9 cellular contexts compared by ENCODE assay signal in the genomic region with DNA sequence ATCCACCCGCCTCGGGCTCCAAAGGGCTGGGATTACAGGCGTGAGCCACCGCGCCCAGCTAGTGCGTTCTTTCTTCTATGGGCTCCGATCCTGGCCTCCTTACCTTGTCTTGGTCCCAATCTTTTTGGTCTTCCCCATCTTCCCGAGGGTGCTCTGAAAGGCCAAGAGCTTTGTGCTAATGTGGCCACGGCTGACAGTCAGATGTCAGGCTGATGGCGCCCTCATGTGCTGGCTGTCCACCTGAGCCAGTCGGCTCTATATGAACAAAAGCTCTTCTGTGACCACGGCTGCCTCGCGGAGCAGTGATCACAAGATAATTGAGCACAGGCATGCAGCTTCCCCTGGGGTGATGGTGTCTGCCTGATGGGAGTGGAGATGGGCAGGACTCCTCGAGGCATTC. TPM values are rescaled to one million over a fixed set of nuclear protein-coding genes. Genes with fewer than 3 reads are reported as not detected.
DNase-seq lines count a peak whose midpoint lies in the region; ATAC-seq and TF ChIP-seq lines count a peak whose summit lies in the region.
"Had no signal": no experiment of that assay in that cellular context is flagged by ENCODE, and none has a peak within 500 bp of the region (broad histone marks: within the 10 kb centered on the region; RNA-seq: fewer than 3 reads in every experiment).

No MANE protein-coding gene starts in this region.

- no peaks in the 10 kb centered on the region for H3K36me3 Mint-ChIP-seq in activated CD8-positive, alpha-beta memory T cell treated with anti-CD3 and anti-CD28 coated beads, Interleukin-2, amount 10 ng/mL, durations not matched to agents 7 days and 5 days
- no peaks in the 10 kb centered on the region for H3K36me3 Mint-ChIP-seq in natural killer cell treated with Interleukin-12 subunit alpha and Interleukin-12 subunit beta and Interleukin-15 and Interleukin-18, amount 100 ng/mL, for 72 hours

- no peak overlapping the region for H3K27ac Mint-ChIP-seq in activated CD8-positive, alpha-beta memory T cell treated with anti-CD3 and anti-CD28 coated beads, Interleukin-2, amount 10 ng/mL, durations not matched to agents 7 days and 5 days
- H3K27ac Mint-ChIP-seq in natural killer cell treated with Interleukin-12 subunit alpha and Interleukin-12 subunit beta and Interleukin-15 and Interleukin-18, amount 100 ng/mL, for 72 hours = no peak overlapping the region

- no peaks in the 10 kb centered on the region for H3K9me3 Mint-ChIP-seq in activated CD8-positive, alpha-beta memory T cell treated with anti-CD3 and anti-CD28 coated beads, Interleukin-2, amount 10 ng/mL, durations not matched to agents 7 days and 5 days (ENCODE audit: low read depth)
- no peaks in the 10 kb centered on the region for H3K9me3 Mint-ChIP-seq in natural killer cell treated with Interleukin-12 subunit alpha and Interleukin-12 subunit beta and Interleukin-15 and Interleukin-18, amount 100 ng/mL, for 72 hours

- H3K27me3 ChIP-seq in hepatocyte = no peaks in the 10 kb centered on the region

- no peaks in the 10 kb centered on the region for H3K9me2 ChIP-seq in hepatocyte (replicated peaks; ENCODE audit: insufficient read depth)

- CTCF ChIA-PET in activated CD8-positive, alpha-beta memory T cell treated with anti-CD3 and anti-CD28 coated beads, Interleukin-2, amount 10 ng/mL, durations not matched to agents 7 days and 5 days (lab: Charles Lee) = interaction anchor here (0.9 to 3.3 kb wide), 8 partner anchors 44 to 122 kb away, joined by 3 to 20 read pairs (median 4); no protein-coding TSS in a partner anchor

- peak; percentile 99 for DNase-seq in COLO829 (ENCODE audit: low spot score)
- peak; percentile 62 for DNase-seq in GM13977 (ENCODE audit: low spot score)
- peak; percentile 43 for DNase-seq in OCI-M1 (lab: John Stamatoyannopoulos, UW)
- DNase-seq in hepatocyte (ENCODE audit: low spot score) = peak; percentile 37
- DNase-seq in activated CD8-positive, alpha-beta memory T cell treated with anti-CD3 and anti-CD28 coated beads, Interleukin-2, amount 10 ng/mL, durations not matched to agents 7 days and 5 days = no peak
- DNase-seq in natural killer cell treated with Interleukin-12 subunit alpha and Interleukin-12 subunit beta and Interleukin-15 and Interleukin-18, amount 100 ng/mL, for 72 hours (ENCODE audit: low spot score) = no peak
- DNase-seq in NCI-H128 (lab: John Stamatoyannopoulos, UW; ENCODE audit: unreplicated experiment) = no peak

- no peaks in the 10 kb centered on the region for H3K36me3 ChIP-seq in hepatocyte (replicated peaks; ENCODE audit: insufficient read depth, low read depth)

- 60% methylated on average over 15 of the region's 15 CpGs for WGBS in hepatocyte (ENCODE audit: low lambda C conversion rate, missing lambda C conversion rate)

- H3K4me2 ChIP-seq in hepatocyte = no peak overlapping the region

- no peak overlapping the region for H3K4me3 ChIP-seq in hepatocyte
- H3K4me3 ChIP-seq: lung had no signal

- peaks cover 3% of the 10 kb centered on the region for H3K4me1 Mint-ChIP-seq in activated CD8-positive, alpha-beta memory T cell treated with anti-CD3 and anti-CD28 coated beads, Interleukin-2, amount 10 ng/mL, durations not matched to agents 7 days and 5 days
- no peaks in the 10 kb centered on the region for H3K4me1 Mint-ChIP-seq in natural killer cell treated with Interleukin-12 subunit alpha and Interleukin-12 subunit beta and Interleukin-15 and Interleukin-18, amount 100 ng/mL, for 72 hours (ENCODE audit: low read depth in 2 of 2)

- H3K4me1 ChIP-seq in hepatocyte (ENCODE audit: insufficient read depth) = no peaks in the 10 kb centered on the region

- H3K4me3 Mint-ChIP-seq in activated CD8-positive, alpha-beta memory T cell treated with anti-CD3 and anti-CD28 coated beads, Interleukin-2, amount 10 ng/mL, durations not matched to agents 7 days and 5 days = no peak overlapping the region
- no peak overlapping the region for H3K4me3 Mint-ChIP-seq in natural killer cell treated with Interleukin-12 subunit alpha and Interleukin-12 subunit beta and Interleukin-15 and Interleukin-18, amount 100 ng/mL, for 72 hours

- peaks cover 20% of the 10 kb centered on the region for H3K27me3 Mint-ChIP-seq in activated CD8-positive, alpha-beta memory T cell treated with anti-CD3 and anti-CD28 coated beads, Interleukin-2, amount 10 ng/mL, durations not matched to agents 7 days and 5 days
- peaks cover 6 to 9% of the 10 kb centered on the region in 2 donors for H3K27me3 Mint-ChIP-seq in natural killer cell treated with Interleukin-12 subunit alpha and Interleukin-12 subunit beta and Interleukin-15 and Interleukin-18, amount 100 ng/mL, for 72 hours

- no peaks in the 10 kb centered on the region for H4K20me1 ChIP-seq in hepatocyte (ENCODE audit: insufficient read depth, poor library complexity, severe bottlenecking)

- TF ChIP-seq CTCF in GM13977 (IDR thresholded peaks at IDR 0.05; ENCODE audit: extremely low read depth, insufficient read depth, missing control alignments) = peak; percentile 56
- peak; percentile 35 for TF ChIP-seq CTCF in hepatocyte (IDR thresholded peaks at IDR 0.05; ENCODE audit: poor library complexity)

- H3K79me2 ChIP-seq in hepatocyte = no peaks in the 10 kb centered on the region

- in situ Hi-C loops in GM13977 (cut with MboI; ENCODE audit: low pct_unique_long_range_greater_than_20kb, low sequenced_read_pairs, unreplicated experiment) = loop anchor here (25.0 kb wide), 1 partner anchor 248 kb away; no protein-coding TSS in a partner anchor

- no peaks in the 10 kb centered on the region for H3K9me3 ChIP-seq in hepatocyte (ENCODE audit: low read depth)

- no peak for ATAC-seq in activated CD8-positive, alpha-beta memory T cell treated with anti-CD3 and anti-CD28 coated beads, Interleukin-2, amount 10 ng/mL, durations not matched to agents 7 days and 5 days
- ATAC-seq in natural killer cell treated with Interleukin-12 subunit alpha and Interleukin-12 subunit beta and Interleukin-15 and Interleukin-18, amount 100 ng/mL, for 72 hours = no peak
- no peak for ATAC-seq in GM21529 (IDR thresholded peaks at IDR 0.05; ENCODE audit: unreplicated experiment)

- H3K27ac ChIP-seq in hepatocyte = no peak overlapping the region

- H2AFZ ChIP-seq in hepatocyte = no peak overlapping the region

RNA-seq across cellular contexts. Expression of gene AHCYL2, which starts 11.0 kb away (rescaled TPM):
- 16.7 and 20.0 TPM in 2 replicates for total RNA-seq in hepatocyte
- polyA plus RNA-seq in hepatocyte = 7.1 and 13.7 TPM in 2 replicates
- 10 to 100 TPM; 12.7 to 12.8 TPM for total RNA-seq in activated CD8-positive, alpha-beta memory T cell treated with anti-CD3 and anti-CD28 coated beads, Interleukin-2, amount 10 ng/mL, durations not matched to agents 7 days and 5 days
- total RNA-seq in natural killer cell treated with Interleukin-12 subunit alpha and Interleukin-12 subunit beta and Interleukin-15 and Interleukin-18, amount 100 ng/mL, for 72 hours = 10 to 100 TPM; 12.1 to 15.9 TPM

RNA-seq across cellular contexts. Expression of gene SMO, which starts 25.4 kb away (rescaled TPM):
- total RNA-seq in hepatocyte = 46.2 and 48.8 TPM in 2 replicates
- polyA plus RNA-seq in hepatocyte = 25.5 and 28.2 TPM in 2 replicates
- total RNA-seq in activated CD8-positive, alpha-beta memory T cell treated with anti-CD3 and anti-CD28 coated beads, Interleukin-2, amount 10 ng/mL, durations not matched to agents 7 days and 5 days = under 1 TPM in 1 of 2 experiments, not detected in 1; 0.07 TPM
- under 1 TPM; 0.39 to 0.69 TPM for total RNA-seq in natural killer cell treated with Interleukin-12 subunit alpha and Interleukin-12 subunit beta and Interleukin-15 and Interleukin-18, amount 100 ng/mL, for 72 hours

Comparison
In these comparisons a context has a peak if more than half of its experiments do, and no peak if none do; other contexts are left out.
1. DNase-seq: peak in COLO829 (single experiment), GM13977 (single experiment), OCI-M1 (single experiment) and hepatocyte (single experiment); none in activated CD8-positive, alpha-beta memory T cell treated with anti-CD3 and anti-CD28 coated beads, Interleukin-2, amount 10 ng/mL, durations not matched to agents 7 days and 5 days (single experiment), natural killer cell treated with Interleukin-12 subunit alpha and Interleukin-12 subunit beta and Interleukin-15 and Interleukin-18, amount 100 ng/mL, for 72 hours (single experiment) and NCI-H128 (single experiment).
2. RNA of gene SMO, which starts 25.4 kb away (total RNA-seq): 46.2 to 48.8 TPM in hepatocyte; 0.39 to 0.69 TPM in natural killer cell treated with Interleukin-12 subunit alpha and Interleukin-12 subunit beta and Interleukin-15 and Interleukin-18, amount 100 ng/mL, for 72 hours and 0.07 TPM in activated CD8-positive, alpha-beta memory T cell treated with anti-CD3 and anti-CD28 coated beads, Interleukin-2, amount 10 ng/mL, durations not matched to agents 7 days and 5 days; every median in the first group is over 10 times any median in the second.